Comparison of ENCODE assay signal across 20 cellular contexts in genomic region chr22:48740731-48741405, GRCh38.
DNase-seq lines count a peak whose midpoint lies in the region; ATAC-seq and TF ChIP-seq lines count a peak whose summit lies in the region.
"Had no signal": no experiment of that assay in that cellular context is flagged by ENCODE, and none has a peak within 500 bp of the region (broad histone marks: within the 10 kb centered on the region; RNA-seq: fewer than 3 reads in every experiment).

No MANE protein-coding gene starts in this region.

- peak; percentile 5 for DNase-seq in activated CD4-positive, CD25-positive, alpha-beta regulatory T cell treated with anti-CD3 and anti-CD28 coated beads, Interleukin-2, amount 50 U/mL, for 72 hours
- DNase-seq in coronary artery (ENCODE audit: low spot score) = peak; percentile 71
- no peak for DNase-seq in neural crest cell (ENCODE audit: low read depth, low spot score)
- DNase-seq in type B pancreatic cell (ENCODE audit: extremely low spot score, unreplicated experiment) = peak; percentile 61
- DNase-seq in stimulated activated naive CD4-positive, alpha-beta T cell treated with Interleukin-2 at 50 U/mL for 16 hours (lab: John Stamatoyannopoulos, UW) = no peak
- no peak for DNase-seq in NCI-H748 (lab: John Stamatoyannopoulos, UW; ENCODE audit: unreplicated experiment)
- DNase-seq: Calu3, DMS79, NCI-H1105, NCI-H1694 treated with DMSO at 0.1 percent for 48 hours, NCI-H2107, NCI-H2227 treated with DMSO at 0.1 percent for 48 hours, NCI-H524 treated with DMSO at 0.1 percent for 48 hours had no signal

- H3K27ac Mint-ChIP-seq in neural crest cell (ENCODE audit: unreplicated experiment) (peak overlapping the region; percentile 35), type B pancreatic cell (no peak overlapping the region)
- H3K27ac Mint-ChIP-seq: B cell; CD4-positive, alpha-beta T cell had no signal

- H3K27me3 Mint-ChIP-seq in neural crest cell (ENCODE audit: low read depth) = no peaks in the 10 kb centered on the region
- no peaks in the 10 kb centered on the region for H3K27me3 Mint-ChIP-seq in type B pancreatic cell
- H3K27me3 Mint-ChIP-seq: B cell; CD4-positive, alpha-beta T cell had no signal

- no peaks in the 10 kb centered on the region for H3K9me3 Mint-ChIP-seq in neural crest cell
- no peaks in the 10 kb centered on the region for H3K9me3 Mint-ChIP-seq in type B pancreatic cell
- H3K9me3 Mint-ChIP-seq: CD4-positive, alpha-beta T cell had no signal

- H3K4me3 Mint-ChIP-seq in neural crest cell (no peak overlapping the region), type B pancreatic cell (no peak overlapping the region)
- H3K4me3 Mint-ChIP-seq: B cell; CD4-positive, alpha-beta T cell had no signal

- no peak overlapping the region for H3K4me3 ChIP-seq in coronary artery
- H3K4me3 ChIP-seq: HAP-1 had no signal

- no peaks in the 10 kb centered on the region for H3K4me1 Mint-ChIP-seq in neural crest cell
- H3K4me1 Mint-ChIP-seq in type B pancreatic cell (ENCODE audit: unreplicated experiment) = no peaks in the 10 kb centered on the region
- H3K4me1 Mint-ChIP-seq: B cell had no signal

- H3K27ac ChIP-seq in coronary artery = no peak overlapping the region
- H3K27ac ChIP-seq: 22Rv1, HL-60 had no signal

- H3K36me3 Mint-ChIP-seq in neural crest cell (ENCODE audit: low read depth) (no peaks in the 10 kb centered on the region), type B pancreatic cell (no peaks in the 10 kb centered on the region)

- TF ChIP-seq CTCF in coronary artery (IDR thresholded peaks at IDR 0.05) (no peak), neural crest cell (conservative IDR thresholded peaks at IDR 0.05) (no peak), type B pancreatic cell (conservative IDR thresholded peaks at IDR 0.05) (no peak)

- ATAC-seq in activated CD4-positive, CD25-positive, alpha-beta regulatory T cell treated with anti-CD3 and anti-CD28 coated beads, Interleukin-2, amount 50 U/mL, for 24 hours = no peak
- ATAC-seq in HG02759 (IDR thresholded peaks at IDR 0.05; ENCODE audit: unreplicated experiment) = no peak

Comparison
In these comparisons a context has a peak if more than half of its experiments do, and no peak if none do; other contexts are left out.
1. DNase-seq: peak in activated CD4-positive, CD25-positive, alpha-beta regulatory T cell treated with anti-CD3 and anti-CD28 coated beads, Interleukin-2, amount 50 U/mL, for 72 hours (single experiment), coronary artery (single experiment) and type B pancreatic cell (single experiment); none in neural crest cell (single experiment), stimulated activated naive CD4-positive, alpha-beta T cell treated with Interleukin-2 at 50 U/mL for 16 hours (single experiment) and NCI-H748 (single experiment).